ENCODE assay signal across 21 cellular contexts in genomic region chr3:160340351-160340750, GRCh38. TPM values are rescaled to one million over a fixed set of nuclear protein-coding genes. Genes with fewer than 3 reads are reported as not detected.
DNase-seq lines count a peak whose midpoint lies in the region; ATAC-seq, FAIRE-seq and TF ChIP-seq lines count a peak whose summit lies in the region.
"Had no signal": no experiment of that assay in that cellular context is flagged by ENCODE, and none has a peak within 500 bp of the region (broad histone marks: within the 10 kb centered on the region; RNA-seq: fewer than 3 reads in every experiment).

No MANE protein-coding gene starts in this region.

- H3K9ac ChIP-seq in Karpas-422 (ENCODE audit: low read length) (no peak overlapping the region), endodermal cell (ENCODE audit: extremely low read depth, low read length, poor library complexity, severe bottlenecking) (no peak overlapping the region)
- H3K9ac ChIP-seq: BLaER1 treated with 17β-estradiol and CSF1 and Interleukin-3, amounts not matched to agents 10 nM and 100 nM had no signal

- H3K4me3 ChIP-seq in Karpas-422 (ENCODE audit: low read length) = no peak overlapping the region
- no peak overlapping the region for H3K4me3 ChIP-seq in endodermal cell (ENCODE audit: low read length)
- H3K4me3 ChIP-seq: BLaER1 treated with 17β-estradiol and CSF1 and Interleukin-3, amounts not matched to agents 10 nM and 100 nM; GM12878 had no signal

- H3K27me3 Mint-ChIP-seq in endodermal cell (ENCODE audit: insufficient read depth) (no peaks in the 10 kb centered on the region), natural killer cell (ENCODE audit: low read depth in 2 of 2) (no peaks in the 10 kb centered on the region)
- H3K27me3 Mint-ChIP-seq: B cell, IgD-negative memory B cell had no signal

- H2AFZ ChIP-seq in Karpas-422 (ENCODE audit: low read length) = no peak overlapping the region

- H4K20me1 ChIP-seq in Karpas-422 (ENCODE audit: insufficient read depth, low read depth, low read length) = no peaks in the 10 kb centered on the region
- H4K20me1 ChIP-seq: BLaER1 treated with 17β-estradiol and CSF1 and Interleukin-3, amounts not matched to agents 10 nM and 100 nM had no signal

- H3K36me3 Mint-ChIP-seq in endodermal cell (ENCODE audit: low read depth) (peaks cover 10% of the 10 kb centered on the region), natural killer cell (no peaks in the 10 kb centered on the region)

- no peaks in the 10 kb centered on the region for H3K27me3 ChIP-seq in Karpas-422 (ENCODE audit: low read length)
- no peaks in the 10 kb centered on the region for H3K27me3 ChIP-seq in endodermal cell (ENCODE audit: control insufficient read depth, insufficient read depth, low read length, poor library complexity, severe bottlenecking)
- H3K27me3 ChIP-seq: BLaER1 treated with 17β-estradiol and CSF1 and Interleukin-3, amounts not matched to agents 10 nM and 100 nM had no signal

- no peak for TF ChIP-seq CTCF in D721Med (IDR thresholded peaks at IDR 0.05; ENCODE audit: insufficient read depth, missing control alignments)
- TF ChIP-seq CTCF in endodermal cell (conservative IDR thresholded peaks at IDR 0.05) = no peak
- no peak for TF ChIP-seq CTCF in natural killer cell (IDR thresholded peaks at IDR 0.05)

- H3K9me2 ChIP-seq in Karpas-422 (replicated peaks; ENCODE audit: insufficient read depth, low read length) = no peaks in the 10 kb centered on the region

- H3K4me3 Mint-ChIP-seq in endodermal cell = no peak overlapping the region
- no peak overlapping the region for H3K4me3 Mint-ChIP-seq in natural killer cell
- H3K4me3 Mint-ChIP-seq: B cell; CD8-positive, alpha-beta T cell; IgD-negative memory B cell had no signal

- no peaks in the 10 kb centered on the region for H3K36me3 ChIP-seq in Karpas-422 (ENCODE audit: insufficient read depth, low read length)
- H3K36me3 ChIP-seq in endodermal cell (ENCODE audit: control insufficient read depth, insufficient read depth, low read length) = no peaks in the 10 kb centered on the region

- FAIRE-seq in D721Med (lab: Jason Lieb, UNC) = peak; percentile 80
- FAIRE-seq: GM12878, HepG2, HTR-8/SVneo had no signal

- whole genome bisulfite sequencing in endodermal cell (ENCODE audit: insufficient coverage in 1 of 2, insufficient read length in 1 of 2), 2 experiments = 89 to 90% methylated on average over 2 of the region's 2 CpGs

- H3K27ac Mint-ChIP-seq in endodermal cell (no peak overlapping the region), natural killer cell (no peak overlapping the region)
- H3K27ac Mint-ChIP-seq: B cell; CD8-positive, alpha-beta T cell; IgD-negative memory B cell had no signal

- no peaks in the 10 kb centered on the region for H3K4me1 ChIP-seq in Karpas-422 (ENCODE audit: low read length)
- H3K4me1 ChIP-seq in endodermal cell (ENCODE audit: control insufficient read depth, insufficient read depth, low read length) = no peaks in the 10 kb centered on the region
- H3K4me1 ChIP-seq: BLaER1 treated with 17β-estradiol and CSF1 and Interleukin-3, amounts not matched to agents 10 nM and 100 nM had no signal

- ATAC-seq in natural killer cell (no peak), HG02642 (IDR thresholded peaks at IDR 0.05; ENCODE audit: poor library complexity, unreplicated experiment) (no peak)
- ATAC-seq: CD8-positive, alpha-beta T cell; GM12878; HepG2 had no signal

- H3K9me3 ChIP-seq in Karpas-422 (ENCODE audit: low read length) = no peaks in the 10 kb centered on the region
- H3K9me3 ChIP-seq in endodermal cell (ENCODE audit: control insufficient read depth, low read length) = peaks cover 11% of the 10 kb centered on the region

- H3K79me2 ChIP-seq in Karpas-422 (ENCODE audit: low read length) = no peaks in the 10 kb centered on the region

- intact Hi-C loops in natural killer cell (cut with micrococcal nuclease) = no loop called here

- DNase-seq in D721Med (ENCODE audit: insufficient read length, low spot score) (no peak), Karpas-422 (peak; percentile 33), endodermal cell (peak; percentile 40), natural killer cell (no peak), NCI-H1436 treated with DMSO at 0.1 percent for 48 hours (lab: John Stamatoyannopoulos, UW) (no peak), KG1 (lab: John Stamatoyannopoulos, UW) (no peak)
- DNase-seq: 8988T; Calu3; CD8-positive, alpha-beta T cell; DMS 273 treated with DMSO at 0.1 percent for 48 hours; DMS53; DND-41; EL; HCEC 1CT had no signal

- peaks cover 8% of the 10 kb centered on the region for H3K9me3 Mint-ChIP-seq in endodermal cell
- H3K9me3 Mint-ChIP-seq in natural killer cell = no peaks in the 10 kb centered on the region

- H3K4me1 Mint-ChIP-seq in endodermal cell (no peaks in the 10 kb centered on the region), natural killer cell (no peaks in the 10 kb centered on the region)
- H3K4me1 Mint-ChIP-seq: B cell, IgD-negative memory B cell had no signal

- H3K27ac ChIP-seq in Karpas-422 (ENCODE audit: low read length) (no peak overlapping the region), endodermal cell (ENCODE audit: low read depth, low read length) (no peak overlapping the region)
- H3K27ac ChIP-seq: BLaER1 treated with 17β-estradiol and CSF1 and Interleukin-3, amounts not matched to agents 10 nM and 100 nM had no signal

- no peak overlapping the region for H3K4me2 ChIP-seq in Karpas-422 (ENCODE audit: low read depth, low read length, poor library complexity, severe bottlenecking)
- H3K4me2 ChIP-seq: BLaER1 treated with 17β-estradiol and CSF1 and Interleukin-3, amounts not matched to agents 10 nM and 100 nM had no signal

RNA-seq across cellular contexts. Expression of gene IFT80, which starts 58.7 kb away (rescaled TPM):
- total RNA-seq in Karpas-422 (2014; rRNA removed; shearing (Covaris generic); ENCODE audit: low replicate concordance) = 40.7 and 44.8 TPM in 2 replicates
- total RNA-seq in endodermal cell (10 to 100 TPM; 35.0 to 40.6 TPM), natural killer cell (10 to 100 TPM; 22.6 to 22.9 (median 22.9) TPM)
- 39.7 TPM for polyA plus RNA-seq in endodermal cell (2013, experiment 1 of 2)
- 39.5 TPM for polyA plus RNA-seq in endodermal cell (2013, experiment 2 of 2)

RNA-seq across cellular contexts. Expression of gene SMC4, which starts 59.1 kb away (rescaled TPM):
- total RNA-seq in Karpas-422 (2014; rRNA removed; shearing (Covaris generic); ENCODE audit: low replicate concordance) = 99.1 and 173 TPM in 2 replicates
- total RNA-seq in endodermal cell (100 to 1,000 TPM in 1 of 2 donors, 10 to 100 TPM in 1; 97.5 to 139 TPM), natural killer cell (10 to 100 TPM; 83.4 to 99.3 (median 92.0) TPM)
- 180 TPM for polyA plus RNA-seq in endodermal cell (2013, experiment 1 of 2)
- polyA plus RNA-seq in endodermal cell (2013, experiment 2 of 2) = 174 TPM

Comparison
In these comparisons a context has a peak if more than half of its experiments do, and no peak if none do; other contexts are left out.
1. DNase-seq: peak in Karpas-422 (single experiment) and endodermal cell (single experiment); none in D721Med (single experiment), natural killer cell (single experiment), NCI-H1436 treated with DMSO at 0.1 percent for 48 hours (single experiment) and KG1 (single experiment).